ENCODE assay signal across 4 cellular contexts in genomic region chr7:33610918-33611317, GRCh38.
"Had no signal": no experiment of that assay in that cellular context is flagged by ENCODE, and none has a peak within 500 bp of the region (broad histone marks: within the 10 kb centered on the region; RNA-seq: fewer than 3 reads in every experiment).

No MANE protein-coding gene starts in this region.

- H3K4me3 Mint-ChIP-seq: GM23338, H9 had no signal

- H3K4me1 Mint-ChIP-seq: GM23338, H9 had no signal

- H3K9me3 Mint-ChIP-seq: GM23338, H9 had no signal

- H3K4me3 ChIP-seq: GM23338 had no signal

- H2AFZ ChIP-seq: GM23338 had no signal

- H3K4me2 ChIP-seq: GM23338 had no signal

- ATAC-seq: GM23338 had no signal

- DNase-seq: H9, HCEC 1CT, IMR-90 had no signal

- H3K27ac Mint-ChIP-seq: GM23338 had no signal
